28 cellular contexts compared by ENCODE assay signal in genomic region chr6:128422871-128423270, GRCh38.
"Had no signal": no experiment of that assay in that cellular context is flagged by ENCODE, and none has a peak within 500 bp of the region (broad histone marks: within the 10 kb centered on the region; RNA-seq: fewer than 3 reads in every experiment).

No MANE protein-coding gene starts in this region.

- H3K4me1 Mint-ChIP-seq: endodermal cell; immature natural killer cell; naive thymus-derived CD8-positive, alpha-beta T cell; stimulated activated memory B cell treated with anti-CD40 and anti-IgM and Interleukin-4, amounts not matched to agents 10 μg/mL and 1 μg/mL and 100 μg/mL, for 72 hours had no signal

- H3K4me3 Mint-ChIP-seq: dendritic cell treated with granulocyte-macrophage colony-stimulating factor and Interleukin-4, amounts not matched to agents 40 ng/mL and 50 ng/mL, for 4 days; endodermal cell; immature natural killer cell; mesothelial cell of epicardium; naive thymus-derived CD8-positive, alpha-beta T cell; nephron progenitor cell; stimulated activated memory B cell treated with anti-CD40 and anti-IgM and Interleukin-4, amounts not matched to agents 10 μg/mL and 1 μg/mL and 100 μg/mL, for 72 hours; stimulated activated naive CD8-positive, alpha-beta T cell treated with anti-CD3 and anti-CD28 coated beads, Interleukin-15, Interleukin-2, amounts not matched to agents 100 ng/mL and 50 ng/mL, for 24 hours; type B pancreatic cell had no signal

- H3K36me3 ChIP-seq: gastroesophageal sphincter, heart left ventricle, ovary, sigmoid colon, spleen had no signal

- H3K27ac Mint-ChIP-seq: dendritic cell treated with granulocyte-macrophage colony-stimulating factor and Interleukin-4, amounts not matched to agents 40 ng/mL and 50 ng/mL, for 4 days; endodermal cell; immature natural killer cell; mesothelial cell of epicardium; naive thymus-derived CD8-positive, alpha-beta T cell; nephron progenitor cell; stimulated activated memory B cell treated with anti-CD40 and anti-IgM and Interleukin-4, amounts not matched to agents 10 μg/mL and 1 μg/mL and 100 μg/mL, for 72 hours; stimulated activated naive CD8-positive, alpha-beta T cell treated with anti-CD3 and anti-CD28 coated beads, Interleukin-15, Interleukin-2, amounts not matched to agents 100 ng/mL and 50 ng/mL, for 24 hours; type B pancreatic cell had no signal

- H3K4me3 ChIP-seq: gastroesophageal sphincter, heart left ventricle, hepatocyte, mucosa of descending colon, ovary, sigmoid colon, skin epidermis, spleen had no signal

- DNase-seq: caudate nucleus; cerebellar nuclear complex; effector CD8-positive, alpha-beta T cell; endodermal cell; foreskin fibroblast; heart left ventricle; immature natural killer cell; islet precursor cell; kidney glomerular epithelial cell; mesenchymal stem cell; mucosa of descending colon; naive thymus-derived CD8-positive, alpha-beta T cell; nephron progenitor cell; occipital lobe; ovary; sigmoid colon; spleen; stimulated activated CD4-positive, alpha-beta T cell treated with anti-CD3 and anti-CD28 coated beads, Interleukin-4, amount 100 ng/mL, for 4 hours had no signal

- H3K9me3 ChIP-seq: gastroesophageal sphincter, mucosa of descending colon, ovary had no signal

- H3K27me3 Mint-ChIP-seq: dendritic cell treated with granulocyte-macrophage colony-stimulating factor and Interleukin-4, amounts not matched to agents 40 ng/mL and 50 ng/mL, for 4 days; stimulated activated memory B cell treated with anti-CD40 and anti-IgM and Interleukin-4, amounts not matched to agents 10 μg/mL and 1 μg/mL and 100 μg/mL, for 72 hours; stimulated activated naive CD8-positive, alpha-beta T cell treated with anti-CD3 and anti-CD28 coated beads, Interleukin-15, Interleukin-2, amounts not matched to agents 100 ng/mL and 50 ng/mL, for 24 hours; type B pancreatic cell had no signal

- H3K36me3 Mint-ChIP-seq: immature natural killer cell; stimulated activated memory B cell treated with anti-CD40 and anti-IgM and Interleukin-4, amounts not matched to agents 10 μg/mL and 1 μg/mL and 100 μg/mL, for 72 hours had no signal

- H3K27me3 ChIP-seq: gastroesophageal sphincter, heart left ventricle, hepatocyte, ovary, sigmoid colon, spleen had no signal

- ATAC-seq: esophagus mucosa; gastroesophageal sphincter; mucosa of descending colon; naive thymus-derived CD8-positive, alpha-beta T cell; stimulated activated memory B cell treated with anti-CD40 and anti-IgM and Interleukin-4, amounts not matched to agents 10 μg/mL and 1 μg/mL and 100 μg/mL, for 72 hours had no signal

- H3K27ac ChIP-seq: epithelial cell of prostate, gastroesophageal sphincter, hepatocyte, ovary, sigmoid colon, skin epidermis, spleen had no signal

- H3K4me1 ChIP-seq: spleen had no signal
